In genomic region chr10:103752680-103753248, GRCh38 we compare ENCODE assay signal across 10 cellular contexts.
DNase-seq lines count a peak whose midpoint lies in the region; ATAC-seq, FAIRE-seq and TF ChIP-seq lines count a peak whose summit lies in the region.
"Had no signal": no experiment of that assay in that cellular context is flagged by ENCODE, and none has a peak within 500 bp of the region (broad histone marks: within the 10 kb centered on the region; RNA-seq: fewer than 3 reads in every experiment).

No MANE protein-coding gene starts in this region.

- H3K36me3 Mint-ChIP-seq in neural crest cell (ENCODE audit: low read depth), result peaks cover 3% of the 10 kb centered on the region
- H3K36me3 Mint-ChIP-seq in CD4-positive, alpha-beta memory T cell, result no peaks in the 10 kb centered on the region

- no peak for TF ChIP-seq POLR2A in K562 (conservative IDR thresholded peaks at IDR 0.05)

- no peak overlapping the region for H3K4me3 ChIP-seq in K562
- H3K4me3 ChIP-seq in CD4-positive, alpha-beta memory T cell (ENCODE audit: low read length in 2 of 2), result no peak overlapping the region
- H3K4me3 ChIP-seq in effector memory CD4-positive, alpha-beta T cell (ENCODE audit: insufficient read depth, low read depth, low read length, poor library complexity, severe bottlenecking), result no peak overlapping the region

- no peak overlapping the region for H3K4me2 ChIP-seq in K562 (ENCODE audit: insufficient read depth, low read length)

- ATAC-seq in K562 (no peak), HG03097 (IDR thresholded peaks at IDR 0.05; ENCODE audit: low FRiP score, unreplicated experiment) (no peak)

- no peaks in the 10 kb centered on the region for H4K20me1 ChIP-seq in K562 (replicated peaks; ENCODE audit: control insufficient read depth, insufficient read depth, low read length)

- H3K27me3 Mint-ChIP-seq in neural crest cell (ENCODE audit: low read depth), result no peaks in the 10 kb centered on the region
- no peaks in the 10 kb centered on the region for H3K27me3 Mint-ChIP-seq in CD4-positive, alpha-beta memory T cell

- WGBS in K562 (ENCODE audit: insufficient coverage, low coverage, missing lambda C conversion rate), result 23% methylated on average over 3 of the region's 3 CpGs

- H3K27ac ChIP-seq in K562 (ENCODE audit: extremely low read depth, low read depth, low read length), result no peak overlapping the region
- H3K27ac ChIP-seq in CD4-positive, alpha-beta memory T cell (ENCODE audit: low read depth, low read length), result no peak overlapping the region
- no peak overlapping the region for H3K27ac ChIP-seq in effector memory CD4-positive, alpha-beta T cell (ENCODE audit: insufficient read depth, low read length, poor library complexity, severe bottlenecking)

- H3K27ac Mint-ChIP-seq in neural crest cell (ENCODE audit: unreplicated experiment), result no peak overlapping the region
- no peak overlapping the region for H3K27ac Mint-ChIP-seq in CD4-positive, alpha-beta memory T cell

- H3K27me3 ChIP-seq in K562 (ENCODE audit: control insufficient read depth in 2 of 2, insufficient read depth in 2 of 2, low read length in 2 of 2), result peaks cover 5 to 17% of the 10 kb centered on the region in 2 experiments; a peak in 3 of 5 replicates
- no peaks in the 10 kb centered on the region for H3K27me3 ChIP-seq in CD4-positive, alpha-beta memory T cell (ENCODE audit: insufficient read depth, low read length)
- no peaks in the 10 kb centered on the region for H3K27me3 ChIP-seq in effector memory CD4-positive, alpha-beta T cell (replicated peaks; ENCODE audit: control insufficient read depth, insufficient read depth, low read length, poor library complexity, severe bottlenecking)

- DNase-seq in COLO668 (lab: John Stamatoyannopoulos, UW; ENCODE audit: unreplicated experiment) (peak; percentile 10), KBM-7 (peak; percentile 43), K562 (ENCODE audit: extremely low read depth in 1 of 4, low spot score in 3 of 4) (peak; percentile 25 to 43 (median 37)), neural crest cell (ENCODE audit: low read depth, low spot score) (no peak), posterior vena cava (ENCODE audit: low spot score) (no peak)
- no peak for DNase-seq in CD4-positive, alpha-beta memory T cell
- no peak for DNase-seq in effector memory CD4-positive, alpha-beta T cell
- DNase-seq: activated effector memory CD4-positive, alpha-beta T cell treated with anti-CD3 and anti-CD28 coated beads, Interleukin-2, amount 50 U/mL, for 16 hours; NCI-H1436 had no signal

- H3K9me3 ChIP-seq in K562 (replicated peaks; ENCODE audit: control insufficient read depth, insufficient read depth, low read depth, low read length), result peaks cover 6% of the 10 kb centered on the region; the same call in 1 of the 2 replicates
- peaks cover 0 to 5% of the 10 kb centered on the region in 2 donors for H3K9me3 ChIP-seq in CD4-positive, alpha-beta memory T cell (ENCODE audit: control insufficient read depth in 1 of 2, low read length in 2 of 2)
- H3K9me3 ChIP-seq in effector memory CD4-positive, alpha-beta T cell (ENCODE audit: control insufficient read depth, low read length), result no peaks in the 10 kb centered on the region

- no peaks in the 10 kb centered on the region for H3K79me2 ChIP-seq in K562 (ENCODE audit: control insufficient read depth, insufficient read depth, low read length)

- H3K4me3 Mint-ChIP-seq in neural crest cell, result no peak overlapping the region
- H3K4me3 Mint-ChIP-seq in CD4-positive, alpha-beta memory T cell, result no peak overlapping the region

- peaks cover 50% of the 10 kb centered on the region for H3K4me1 Mint-ChIP-seq in neural crest cell
- H3K4me1 Mint-ChIP-seq in CD4-positive, alpha-beta memory T cell, result peaks cover 12 to 28% (median 25%) of the 10 kb centered on the region in 4 donors

- intact Hi-C loops in K562 (cut with micrococcal nuclease) (no loop called here), posterior vena cava (cut with DNase I) (no loop called here)
- intact Hi-C loops in CD4-positive, alpha-beta memory T cell (cut with micrococcal nuclease), result no loop called here

- CTCF ChIA-PET in K562 (lab: Yijun Ruan, JAX; ENCODE audit: low intra/inter-chr PET ratio), result no interaction called here
- CTCF ChIA-PET in CD4-positive, alpha-beta memory T cell (lab: Charles Lee; ENCODE audit: partially characterized antibody), result interaction anchor here (0.7 to 9.6 kb wide), 11 partner anchors 12 to 101 kb away, joined by 3 to 88 read pairs (median 5); no protein-coding TSS in a partner anchor

- H3K9me1 ChIP-seq in K562 (ENCODE audit: control insufficient read depth, insufficient read depth, low read length), result no peaks in the 10 kb centered on the region

- no peak for FAIRE-seq in K562 (lab: Jason Lieb, UNC)

- POLR2A ChIA-PET in K562 (lab: Yijun Ruan, JAX), result no interaction called here
- POLR2A ChIA-PET in CD4-positive, alpha-beta memory T cell (lab: Charles Lee; ENCODE audit: partially characterized antibody), result interaction anchor here (14.0 kb wide), 1 partner anchor 12 kb away, joined by 168 read pairs; no protein-coding TSS in a partner anchor

- BruUV-seq in K562 (replicated peaks; lab: Mats Ljungman, UMichigan), result no TSS peak

- no peak overlapping the region for H2AFZ ChIP-seq in K562 (ENCODE audit: low read depth, low read length)

- in situ Hi-C loops in KBM-7 (cut with MboI; ENCODE audit: low pct_unique_long_range_greater_than_20kb, low sequenced_read_pairs), result no loop called here
- in situ Hi-C loops in K562 (cut with MboI), result no loop called here

- peaks cover 0 to 4% of the 10 kb centered on the region in 2 experiments; a peak in 1 of 5 replicates for H3K4me1 ChIP-seq in K562 (replicated peaks in 1 of 2; ENCODE audit: control insufficient read depth in 2 of 2, insufficient read depth in 2 of 2, low read length in 2 of 2)
- peaks cover 22% of the 10 kb centered on the region for H3K4me1 ChIP-seq in CD4-positive, alpha-beta memory T cell (ENCODE audit: insufficient read depth, low read length)
- peaks cover 14% of the 10 kb centered on the region for H3K4me1 ChIP-seq in effector memory CD4-positive, alpha-beta T cell (ENCODE audit: control insufficient read depth, insufficient read depth, low read length, poor library complexity, severe bottlenecking)

- no peak for TF ChIP-seq EP300 in K562 (IDR thresholded peaks at IDR 0.05; ENCODE audit: low read length)

- no peaks in the 10 kb centered on the region for H3K36me3 ChIP-seq in K562 (ENCODE audit: control insufficient read depth, insufficient read depth, low read length)
- H3K36me3 ChIP-seq in CD4-positive, alpha-beta memory T cell (ENCODE audit: insufficient read depth, low read length), result no peaks in the 10 kb centered on the region
- no peaks in the 10 kb centered on the region for H3K36me3 ChIP-seq in effector memory CD4-positive, alpha-beta T cell (ENCODE audit: control insufficient read depth, insufficient read depth, low read length)

- TF ChIP-seq RAD21 in K562 (CRISPR knock-in tag; conservative IDR thresholded peaks at IDR 0.05 in 1 of 2, IDR thresholded peaks at IDR 0.05 in 1 of 2), result peak in 1 of 2 experiments; percentile 38; a peak in 2 of 4 replicates

- H3K9ac ChIP-seq in K562 (ENCODE audit: insufficient read depth in 1 of 2, low read depth in 2 of 2, low read length in 2 of 2), result no peak overlapping the region

- TF ChIP-seq CTCF in K562 (IDR thresholded peaks at IDR 0.05 in 2 of 3, conservative IDR thresholded peaks at IDR 0.05 in 1 of 3; ENCODE audit: insufficient read depth in 2 of 3, low read depth in 1 of 3, low read length in 3 of 3), result peak; percentile 30 to 71 (median 58); a peak in 5 of 6 replicates
- TF ChIP-seq CTCF in neural crest cell (conservative IDR thresholded peaks at IDR 0.05), result peak; percentile 86

- H3K9me3 Mint-ChIP-seq in neural crest cell, result no peaks in the 10 kb centered on the region
- peaks cover 0 to 13% (median 5%) of the 10 kb centered on the region in 8 donors for H3K9me3 Mint-ChIP-seq in CD4-positive, alpha-beta memory T cell

TF ChIP-seq in K562, 482 proteins besides CTCF, POLR2A, EP300 and RAD21:
- TF ChIP-seq CBX3 (IDR thresholded peaks at IDR 0.05; ENCODE audit: borderline replicate concordance in 1 of 2, low read length in 2 of 2) (peak in 1 of 2 experiments; percentile 82; a peak in 2 of 3 replicates), DPF2 (IDR thresholded peaks at IDR 0.05) (no peak), SRSF9 (IDR thresholded peaks at IDR 0.05; ENCODE audit: borderline replicate concordance, low read depth, low read length) (no peak), CBX8 (IDR thresholded peaks at IDR 0.05; ENCODE audit: borderline replicate concordance, extremely low read depth, low read depth, low read length, poor library complexity, severe bottlenecking) (no peak), TRIM28 (IDR thresholded peaks at IDR 0.05) (0 out of 2 replicates have a peak, but pooled peaks have one; percentile 48)

Comparison
In these comparisons a context has a peak if more than half of its experiments do, and no peak if none do; other contexts are left out.
1. DNase-seq: peak in COLO668 (single experiment), KBM-7 (single experiment) and K562 (4 of 4); none in neural crest cell (single experiment), CD4-positive, alpha-beta memory T cell (0 of 5), posterior vena cava (single experiment) and effector memory CD4-positive, alpha-beta T cell (0 of 3).